Comparison of ENCODE assay signal across 17 cellular contexts in the genomic region with DNA sequence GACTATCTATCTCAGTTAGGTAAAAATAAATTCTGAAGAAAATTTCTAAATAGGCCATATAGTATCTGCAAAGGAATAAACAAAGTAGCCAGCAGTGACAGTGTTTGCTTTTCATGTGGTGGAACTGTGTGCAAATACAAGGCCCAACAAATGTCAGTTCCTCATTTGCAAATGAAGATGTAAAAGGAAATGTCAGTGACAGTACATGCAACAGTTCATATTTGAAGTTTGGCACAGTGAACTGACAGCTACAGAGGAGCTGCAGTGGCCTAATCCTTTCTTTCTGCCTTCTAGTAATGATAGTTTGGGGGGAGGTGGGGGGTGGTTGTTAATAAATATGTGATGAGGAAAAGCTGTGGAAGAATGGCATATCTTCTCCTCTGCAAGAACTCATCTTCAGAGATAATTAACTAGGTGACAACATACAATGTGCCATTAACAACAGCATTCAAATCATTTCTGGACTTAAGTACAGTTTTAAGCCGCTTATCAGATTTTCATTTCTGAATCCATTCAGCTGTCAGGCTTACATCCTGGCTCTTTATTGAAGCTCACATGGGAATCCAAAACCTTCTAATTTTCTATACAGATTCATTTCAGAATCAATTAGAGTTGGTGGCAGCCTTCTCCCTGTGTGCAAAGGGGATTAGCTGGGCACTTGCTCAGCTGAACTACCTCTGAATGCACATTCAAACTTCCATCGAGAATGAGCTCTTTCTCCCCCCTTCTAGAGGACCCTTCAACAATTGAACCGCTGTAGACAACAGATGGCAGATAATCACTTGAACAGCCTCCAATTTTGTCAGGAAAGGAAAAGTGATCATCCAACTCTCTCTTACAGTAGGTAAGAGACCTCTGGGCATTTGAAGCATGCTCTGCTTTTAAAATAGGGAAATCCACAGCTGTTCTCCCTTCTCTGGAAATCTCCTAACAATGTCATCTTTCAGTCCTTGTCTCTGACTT.
A peak's percentile ranks its signal among the peaks of the same experiment; 100 is the strongest.
DNase-seq lines count a peak whose midpoint lies in the region; ATAC-seq and TF ChIP-seq lines count a peak whose summit lies in the region.
"Had no signal": no experiment of that assay in that cellular context is flagged by ENCODE, and none has a peak within 500 bp of the region (broad histone marks: within the 10 kb centered on the region; RNA-seq: fewer than 3 reads in every experiment).

No MANE protein-coding gene starts in this region.

- H3K27me3 Mint-ChIP-seq in brain, result no peaks in the 10 kb centered on the region
- no peaks in the 10 kb centered on the region for H3K27me3 Mint-ChIP-seq in stimulated activated naive CD8-positive, alpha-beta T cell treated with anti-CD3 and anti-CD28 coated beads, Interleukin-15, amount 100 ng/mL, for 72 hours
- no peaks in the 10 kb centered on the region for H3K27me3 Mint-ChIP-seq in activated T-helper 17 cell treated with anti-CD3 and anti-CD28 coated beads, Interleukin-2, amount 50 U/mL, for 72 hours
- H3K27me3 Mint-ChIP-seq: activated CD4-positive, alpha-beta T cell treated with anti-CD3 and anti-CD28 coated beads for 36 hours; naive B cell; stimulated activated naive B cell treated with anti-CD40 and anti-IgM and Interleukin-4, amounts not matched to agents 10 μg/mL and 1 μg/mL and 100 μg/mL, for 72 hours had no signal

- no peak for ATAC-seq in stimulated activated naive CD8-positive, alpha-beta T cell treated with anti-CD3 and anti-CD28 coated beads, Interleukin-15, amount 100 ng/mL, for 72 hours
- no peak for ATAC-seq in activated T-helper 17 cell treated with anti-CD3 and anti-CD28 coated beads, Interleukin-2, amount 50 U/mL, for 72 hours (replicated peaks)
- ATAC-seq in left cardiac atrium, result no peak
- ATAC-seq: activated CD4-positive, alpha-beta T cell treated with anti-CD3 and anti-CD28 coated beads for 36 hours; activated T-cell treated with anti-CD3 and anti-CD28 coated beads, Interleukin-2, amount 50 U/mL, for 4 hours; sciatic nerve; stimulated activated naive B cell treated with anti-CD40 and anti-IgM and Interleukin-4, amounts not matched to agents 10 μg/mL and 1 μg/mL and 100 μg/mL, for 72 hours had no signal

- intact Hi-C loops in left cardiac atrium (cut with DNase I), result no loop called here

- H3K9me3 Mint-ChIP-seq in brain, result peaks cover 7 to 22% (median 14%) of the 10 kb centered on the region in 5 experiments
- peaks cover 0 to 11% of the 10 kb centered on the region in 2 donors for H3K9me3 Mint-ChIP-seq in stimulated activated naive CD8-positive, alpha-beta T cell treated with anti-CD3 and anti-CD28 coated beads, Interleukin-15, amount 100 ng/mL, for 72 hours
- H3K9me3 Mint-ChIP-seq in activated T-helper 17 cell treated with anti-CD3 and anti-CD28 coated beads, Interleukin-2, amount 50 U/mL, for 72 hours, result peaks cover 8% of the 10 kb centered on the region

- peaks cover 16% of the 10 kb centered on the region for H3K4me1 Mint-ChIP-seq in brain
- no peaks in the 10 kb centered on the region for H3K4me1 Mint-ChIP-seq in stimulated activated naive CD8-positive, alpha-beta T cell treated with anti-CD3 and anti-CD28 coated beads, Interleukin-15, amount 100 ng/mL, for 72 hours
- H3K4me1 Mint-ChIP-seq in activated T-helper 17 cell treated with anti-CD3 and anti-CD28 coated beads, Interleukin-2, amount 50 U/mL, for 72 hours, result no peaks in the 10 kb centered on the region
- H3K4me1 Mint-ChIP-seq: activated CD4-positive, alpha-beta T cell treated with anti-CD3 and anti-CD28 coated beads for 36 hours; naive B cell; stimulated activated naive B cell treated with anti-CD40 and anti-IgM and Interleukin-4, amounts not matched to agents 10 μg/mL and 1 μg/mL and 100 μg/mL, for 72 hours had no signal

- no peak for TF ChIP-seq CTCF in brain (conservative IDR thresholded peaks at IDR 0.05)

- DNase-seq in DMS153 (lab: John Stamatoyannopoulos, UW) (peak; percentile 64), NCI-H128 (lab: John Stamatoyannopoulos, UW; ENCODE audit: unreplicated experiment) (peak; percentile 22), NCI-H526 (lab: John Stamatoyannopoulos, UW) (peak; percentile 92 to 94), GM03348 (ENCODE audit: low spot score) (no peak), left cardiac atrium (no peak)
- DNase-seq in stimulated activated naive CD8-positive, alpha-beta T cell treated with anti-CD3 and anti-CD28 coated beads, Interleukin-15, amount 100 ng/mL, for 72 hours, result no peak
- DNase-seq: activated CD4-positive, alpha-beta T cell treated with anti-CD3 and anti-CD28 coated beads for 36 hours; activated T-cell treated with anti-CD3 and anti-CD28 coated beads, Interleukin-2, amount 50 U/mL, for 4 hours; adrenal gland; AML-193; GM23248; naive B cell; stimulated activated CD4-positive, alpha-beta T cell treated with anti-CD3 and anti-CD28 coated beads, Interleukin-4, amount 100 ng/mL, for 4 hours; stimulated activated naive B cell treated with anti-CD40 and anti-IgM and Interleukin-4, amounts not matched to agents 10 μg/mL and 1 μg/mL and 100 μg/mL, for 72 hours had no signal

- peaks cover 6% of the 10 kb centered on the region for H3K36me3 Mint-ChIP-seq in brain
- H3K36me3 Mint-ChIP-seq in activated T-helper 17 cell treated with anti-CD3 and anti-CD28 coated beads, Interleukin-2, amount 50 U/mL, for 72 hours (ENCODE audit: low read depth), result no peaks in the 10 kb centered on the region
- H3K36me3 Mint-ChIP-seq: naive B cell; stimulated activated naive B cell treated with anti-CD40 and anti-IgM and Interleukin-4, amounts not matched to agents 10 μg/mL and 1 μg/mL and 100 μg/mL, for 72 hours had no signal

- peak overlapping the region in 1 of 5 experiments; percentile 0 for H3K4me3 Mint-ChIP-seq in brain
- H3K4me3 Mint-ChIP-seq in stimulated activated naive CD8-positive, alpha-beta T cell treated with anti-CD3 and anti-CD28 coated beads, Interleukin-15, amount 100 ng/mL, for 72 hours, result no peak overlapping the region
- no peak overlapping the region for H3K4me3 Mint-ChIP-seq in activated T-helper 17 cell treated with anti-CD3 and anti-CD28 coated beads, Interleukin-2, amount 50 U/mL, for 72 hours
- H3K4me3 Mint-ChIP-seq: activated CD4-positive, alpha-beta T cell treated with anti-CD3 and anti-CD28 coated beads for 36 hours; activated T-cell treated with anti-CD3 and anti-CD28 coated beads, Interleukin-2, amount 50 U/mL, for 4 hours; naive B cell; stimulated activated naive B cell treated with anti-CD40 and anti-IgM and Interleukin-4, amounts not matched to agents 10 μg/mL and 1 μg/mL and 100 μg/mL, for 72 hours had no signal

- H3K27ac Mint-ChIP-seq in brain, result peak overlapping the region in 3 of 5 experiments; percentile 0 to 51 (median 14)
- no peak overlapping the region for H3K27ac Mint-ChIP-seq in stimulated activated naive CD8-positive, alpha-beta T cell treated with anti-CD3 and anti-CD28 coated beads, Interleukin-15, amount 100 ng/mL, for 72 hours
- no peak overlapping the region for H3K27ac Mint-ChIP-seq in activated T-helper 17 cell treated with anti-CD3 and anti-CD28 coated beads, Interleukin-2, amount 50 U/mL, for 72 hours
- H3K27ac Mint-ChIP-seq: activated CD4-positive, alpha-beta T cell treated with anti-CD3 and anti-CD28 coated beads for 36 hours; naive B cell; stimulated activated naive B cell treated with anti-CD40 and anti-IgM and Interleukin-4, amounts not matched to agents 10 μg/mL and 1 μg/mL and 100 μg/mL, for 72 hours had no signal

Comparison
In these comparisons a context has a peak if more than half of its experiments do, and no peak if none do; other contexts are left out.
1. DNase-seq: peak in DMS153 (single experiment), NCI-H128 (single experiment) and NCI-H526 (2 of 2); none in stimulated activated naive CD8-positive, alpha-beta T cell treated with anti-CD3 and anti-CD28 coated beads, Interleukin-15, amount 100 ng/mL, for 72 hours (0 of 2), GM03348 (single experiment) and left cardiac atrium (single experiment).
2. H3K27ac Mint-ChIP-seq: peak in brain (3 of 5); none in stimulated activated naive CD8-positive, alpha-beta T cell treated with anti-CD3 and anti-CD28 coated beads, Interleukin-15, amount 100 ng/mL, for 72 hours (0 of 2) and activated T-helper 17 cell treated with anti-CD3 and anti-CD28 coated beads, Interleukin-2, amount 50 U/mL, for 72 hours (single experiment).